ENCODE assay signal across 27 cellular contexts in genomic region chr1:213519098-213519497, GRCh38.
DNase-seq lines count a peak whose midpoint lies in the region; ATAC-seq and TF ChIP-seq lines count a peak whose summit lies in the region.
"Had no signal": no experiment of that assay in that cellular context is flagged by ENCODE, and none has a peak within 500 bp of the region (broad histone marks: within the 10 kb centered on the region; RNA-seq: fewer than 3 reads in every experiment).

No MANE protein-coding gene starts in this region.

- H3K4me2 ChIP-seq in SK-N-SH (no peak overlapping the region), MM.1S (ENCODE audit: low read depth, low read length) (no peak overlapping the region)
- H3K4me2 ChIP-seq: BLaER1 treated with 17β-estradiol and CSF1 and Interleukin-3, amounts not matched to agents 10 nM and 100 nM had no signal

- H3K36me3 Mint-ChIP-seq in activated T-cell treated with anti-CD3 and anti-CD28 coated beads, Interleukin-2, amount 50 U/mL, for 24 hours (ENCODE audit: low read depth): no peaks in the 10 kb centered on the region
- H3K36me3 Mint-ChIP-seq: activated naive CD8-positive, alpha-beta T cell treated with anti-CD3 and anti-CD28 coated beads for 36 hours; natural killer cell treated with Interleukin-12 subunit alpha and Interleukin-12 subunit beta and Interleukin-15 and Interleukin-18, amount 100 ng/mL, for 72 hours had no signal

- ATAC-seq in SK-N-SH treated with all-trans-retinoic acid at 6 μM for 48 hours: no peak
- ATAC-seq: left ventricle myocardium superior; natural killer cell treated with Interleukin-12 subunit alpha and Interleukin-12 subunit beta and Interleukin-15 and Interleukin-18, amount 100 ng/mL, for 72 hours; sciatic nerve; WTC11 had no signal

- H3K27ac ChIP-seq in SK-N-SH (ENCODE audit: low read depth in 2 of 2, low read length in 1 of 2) (no peak overlapping the region; a peak in 1 of 4 replicates), MM.1S (ENCODE audit: low read length) (no peak overlapping the region), spleen (no peak overlapping the region)
- H3K27ac ChIP-seq: BLaER1 treated with 17β-estradiol and CSF1 and Interleukin-3, amounts not matched to agents 10 nM and 100 nM; pancreas had no signal

- TF ChIP-seq POLR2A in spleen (IDR thresholded peaks at IDR 0.05): no peak

- H3F3A ChIP-seq in SK-N-SH (replicated peaks; ENCODE audit: insufficient read depth) (no peaks in the 10 kb centered on the region), MM.1S (ENCODE audit: insufficient read depth, low read length) (no peaks in the 10 kb centered on the region)

- H3K79me2 ChIP-seq in SK-N-SH (ENCODE audit: insufficient read depth) (no peaks in the 10 kb centered on the region), MM.1S (ENCODE audit: low read length) (no peaks in the 10 kb centered on the region)

- H3K27me3 Mint-ChIP-seq in activated T-cell treated with anti-CD3 and anti-CD28 coated beads, Interleukin-2, amount 50 U/mL, for 24 hours: peaks cover 18% of the 10 kb centered on the region

- H3K9me3 ChIP-seq in SK-N-SH: no peaks in the 10 kb centered on the region
- H3K9me3 ChIP-seq in MM.1S (replicated peaks; ENCODE audit: insufficient read depth, low read length): no peaks in the 10 kb centered on the region
- peaks cover 0 to 18% (median 11%) of the 10 kb centered on the region in 8 donors for H3K9me3 ChIP-seq in spleen
- H3K9me3 ChIP-seq: pancreas had no signal

- no peak overlapping the region for H3K27ac Mint-ChIP-seq in activated T-cell treated with anti-CD3 and anti-CD28 coated beads, Interleukin-2, amount 50 U/mL, for 24 hours
- H3K27ac Mint-ChIP-seq: activated naive CD8-positive, alpha-beta T cell treated with anti-CD3 and anti-CD28 coated beads for 36 hours; activated T-helper 2 cell treated with anti-CD3 and anti-CD28 coated beads, Interferon-gamma antibody, Interleukin-2, Interleukin-4, amounts not matched to agents 10 μg/mL and 5 μg/mL and 100 μg/mL, durations not matched to agents 14 hours and 24 hours and 36 hours; natural killer cell treated with Interleukin-12 subunit alpha and Interleukin-12 subunit beta and Interleukin-15 and Interleukin-18, amount 100 ng/mL, for 72 hours; WTC11 had no signal

- H3K4me3 Mint-ChIP-seq in activated T-cell treated with anti-CD3 and anti-CD28 coated beads, Interleukin-2, amount 50 U/mL, for 24 hours: no peak overlapping the region
- H3K4me3 Mint-ChIP-seq: activated naive CD8-positive, alpha-beta T cell treated with anti-CD3 and anti-CD28 coated beads for 36 hours; natural killer cell treated with Interleukin-12 subunit alpha and Interleukin-12 subunit beta and Interleukin-15 and Interleukin-18, amount 100 ng/mL, for 72 hours; WTC11 had no signal

- H3K9me3 Mint-ChIP-seq in activated T-cell treated with anti-CD3 and anti-CD28 coated beads, Interleukin-2, amount 50 U/mL, for 24 hours: no peaks in the 10 kb centered on the region

- TF ChIP-seq RAD21 in SK-N-SH (IDR thresholded peaks at IDR 0.05; ENCODE audit: low read length): no peak

- no peak for TF ChIP-seq EP300 in SK-N-SH (IDR thresholded peaks at IDR 0.05; ENCODE audit: borderline replicate concordance in 1 of 2, low read depth in 1 of 2, low read length in 1 of 2)

- peaks cover 0 to 4% of the 10 kb centered on the region in 2 experiments; a peak in 1 of 4 replicates for H3K4me1 ChIP-seq in SK-N-SH (ENCODE audit: control insufficient read depth in 1 of 2, insufficient read depth in 2 of 2, low read depth in 1 of 2, low read length in 1 of 2)
- no peaks in the 10 kb centered on the region for H3K4me1 ChIP-seq in MM.1S (ENCODE audit: low read length)
- no peaks in the 10 kb centered on the region for H3K4me1 ChIP-seq in spleen
- H3K4me1 ChIP-seq: BLaER1 treated with 17β-estradiol and CSF1 and Interleukin-3, amounts not matched to agents 10 nM and 100 nM; pancreas had no signal

- POLR2A ChIA-PET in SK-N-SH (lab: Yijun Ruan, JAX): no interaction called here

- CTCF ChIA-PET in SK-N-SH (lab: Yijun Ruan, JAX): no interaction called here

- no peak overlapping the region for H2AFZ ChIP-seq in SK-N-SH (ENCODE audit: low read depth)
- no peak overlapping the region for H2AFZ ChIP-seq in MM.1S (ENCODE audit: low read length)

- H4K20me1 ChIP-seq in SK-N-SH (ENCODE audit: insufficient read depth) (no peaks in the 10 kb centered on the region), MM.1S (ENCODE audit: insufficient read depth, low read length) (no peaks in the 10 kb centered on the region)
- H4K20me1 ChIP-seq: BLaER1 treated with 17β-estradiol and CSF1 and Interleukin-3, amounts not matched to agents 10 nM and 100 nM had no signal

- no peaks in the 10 kb centered on the region for H3K36me3 ChIP-seq in SK-N-SH (replicated peaks in 1 of 2; ENCODE audit: control insufficient read depth in 1 of 2, insufficient read depth in 2 of 2, low read length in 1 of 2)
- no peaks in the 10 kb centered on the region for H3K36me3 ChIP-seq in MM.1S (replicated peaks; ENCODE audit: insufficient read depth, low read length)
- H3K36me3 ChIP-seq in spleen: no peaks in the 10 kb centered on the region
- H3K36me3 ChIP-seq: BLaER1 treated with 17β-estradiol and CSF1 and Interleukin-3, amounts not matched to agents 10 nM and 100 nM; pancreas had no signal

- H3K9me2 ChIP-seq in SK-N-SH (no peaks in the 10 kb centered on the region), MM.1S (replicated peaks; ENCODE audit: insufficient read depth, low read length) (no peaks in the 10 kb centered on the region)

- intact Hi-C loops in spleen (cut with DNase I; ENCODE audit: low total_unique reads): no loop called here

- H3K4me3 ChIP-seq in SK-N-SH (ENCODE audit: low read depth in 2 of 2, low read length in 1 of 2) (no peak overlapping the region), MM.1S (ENCODE audit: low read length) (no peak overlapping the region), spleen (no peak overlapping the region)
- H3K4me3 ChIP-seq: BLaER1 treated with 17β-estradiol and CSF1 and Interleukin-3, amounts not matched to agents 10 nM and 100 nM; pancreas had no signal

- DNase-seq in SK-N-SH (peak; percentile 38), NCI-H2081 treated with DMSO at 0.1 percent for 48 hours (lab: John Stamatoyannopoulos, UW) (peak; percentile 96), SK-N-DZ (ENCODE audit: low spot score) (peak; percentile 47), MM.1S (no peak), spleen (no peak), GOT3 (lab: John Stamatoyannopoulos, UW) (no peak)
- no peak for DNase-seq in activated T-cell treated with anti-CD3 and anti-CD28 coated beads, Interleukin-2, amount 50 U/mL, for 24 hours
- DNase-seq: activated naive CD8-positive, alpha-beta T cell treated with anti-CD3 and anti-CD28 coated beads for 36 hours; Calu3; foreskin fibroblast; GF-D8; Kasumi-1; left ventricle myocardium superior; midbrain; NCI-H1048; NCI-H526; pancreas; stimulated activated CD4-positive, alpha-beta T cell treated with anti-CD3 and anti-CD28 coated beads, Interleukin-15, amount 100 ng/mL, for 24 hours; stimulated activated CD8-positive, alpha-beta memory T cell treated with anti-CD3 and anti-CD28 coated beads, Interleukin-4, amount 100 ng/mL, for 48 hours; T-helper 9 cell; trophoblast cell had no signal

- 10% methylated on average over 4 of the region's 4 CpGs for WGBS in SK-N-SH (ENCODE audit: low lambda C conversion rate)
- WGBS in spleen, 5 donors: 42 to 51% (median 47%) methylated on average over 4 of the region's 4 CpGs

- H3K9ac ChIP-seq in SK-N-SH (no peak overlapping the region), MM.1S (ENCODE audit: low read length) (no peak overlapping the region)
- H3K9ac ChIP-seq: BLaER1 treated with 17β-estradiol and CSF1 and Interleukin-3, amounts not matched to agents 10 nM and 100 nM had no signal

- H3K4me1 Mint-ChIP-seq in activated T-cell treated with anti-CD3 and anti-CD28 coated beads, Interleukin-2, amount 50 U/mL, for 24 hours (ENCODE audit: low read depth): no peaks in the 10 kb centered on the region
- H3K4me1 Mint-ChIP-seq: activated naive CD8-positive, alpha-beta T cell treated with anti-CD3 and anti-CD28 coated beads for 36 hours; WTC11 had no signal

- TF ChIP-seq CTCF in SK-N-SH (IDR thresholded peaks at IDR 0.05) (no peak), MM.1S (IDR thresholded peaks at IDR 0.05; ENCODE audit: low read length) (no peak), spleen (IDR thresholded peaks at IDR 0.05 in 8 of 11, conservative IDR thresholded peaks at IDR 0.05 in 3 of 11) (no peak)

- H3K27me3 ChIP-seq in SK-N-SH (ENCODE audit: insufficient read depth) (no peaks in the 10 kb centered on the region), MM.1S (replicated peaks; ENCODE audit: insufficient read depth, low read length) (no peaks in the 10 kb centered on the region), spleen (replicated peaks in 1 of 7) (peaks cover 0 to 4% (median 0%) of the 10 kb centered on the region in 7 donors)
- H3K27me3 ChIP-seq: pancreas had no signal

TF ChIP-seq in SK-N-SH, 30 proteins besides CTCF, POLR2A, EP300 and RAD21 (continues in another document):
- TF ChIP-seq RXRA (IDR thresholded peaks at IDR 0.05; ENCODE audit: borderline replicate concordance, low read depth): no peak
- no peak for TF ChIP-seq TEAD4 (IDR thresholded peaks at IDR 0.05; ENCODE audit: borderline replicate concordance, insufficient read depth)
- no peak for TF ChIP-seq NRF1 (IDR thresholded peaks at IDR 0.05; ENCODE audit: low read depth, low read length)
- no peak for TF ChIP-seq RFX5 (IDR thresholded peaks at IDR 0.05; ENCODE audit: low read length)
- TF ChIP-seq YY1 (IDR thresholded peaks at IDR 0.05; ENCODE audit: low read depth): no peak
- no peak for TF ChIP-seq GATA2 (CRISPR knock-in tag; IDR thresholded peaks at IDR 0.05)
- no peak for TF ChIP-seq MAX (IDR thresholded peaks at IDR 0.05; ENCODE audit: low read depth)

TF ChIP-seq in SK-N-SH treated with all-trans-retinoic acid at 6 μM for 48 hours, 23 proteins besides CTCF, POLR2A, EP300 and RAD21 (continues in another document):
- TF ChIP-seq ISL1 (CRISPR knock-in tag; IDR thresholded peaks at IDR 0.05): no peak
- TF ChIP-seq ZC3H10 (CRISPR knock-in tag; IDR thresholded peaks at IDR 0.05): no peak
- TF ChIP-seq CSRNP3 (CRISPR knock-in tag; IDR thresholded peaks at IDR 0.05): no peak
- TF ChIP-seq GLIS3 (CRISPR knock-in tag; IDR thresholded peaks at IDR 0.05): no peak
- TF ChIP-seq TOX (CRISPR knock-in tag; IDR thresholded peaks at IDR 0.05; ENCODE audit: borderline replicate concordance): no peak
- no peak for TF ChIP-seq SNAI2 (CRISPR knock-in tag; IDR thresholded peaks at IDR 0.05)
- TF ChIP-seq PPARA (CRISPR knock-in tag; IDR thresholded peaks at IDR 0.05; ENCODE audit: borderline replicate concordance): no peak

Comparison
In these comparisons a context has a peak if more than half of its experiments do, and no peak if none do; other contexts are left out.
1. DNase-seq: peak in SK-N-SH (single experiment), NCI-H2081 treated with DMSO at 0.1 percent for 48 hours (single experiment) and SK-N-DZ (single experiment); none in activated T-cell treated with anti-CD3 and anti-CD28 coated beads, Interleukin-2, amount 50 U/mL, for 24 hours (single experiment), MM.1S (single experiment), spleen (single experiment) and GOT3 (single experiment).